1 cellular context compared by ENCODE assay signal in genomic region chr3:50155491-50155878, GRCh38.
TF ChIP-seq lines count a peak whose summit lies in the region.

No MANE protein-coding gene starts in this region.

TF ChIP-seq in endothelial cell of umbilical vein, 7 proteins besides CTCF, POLR2A, EP300 and RAD21:
- TF ChIP-seq MYC (IDR thresholded peaks at IDR 0.05; ENCODE audit: low read depth, low read length): no peak
- TF ChIP-seq GATA2 (IDR thresholded peaks at IDR 0.05; ENCODE audit: insufficient read depth, insufficient read length, low read depth, low read length): no peak
- TF ChIP-seq FOS (IDR thresholded peaks at IDR 0.05; ENCODE audit: borderline replicate concordance, insufficient read depth, low read length): no peak
- TF ChIP-seq POLR2AphosphoS5 (IDR thresholded peaks at IDR 0.05; ENCODE audit: insufficient read depth, low read depth, low read length): no peak
- no peak for TF ChIP-seq MAX (IDR thresholded peaks at IDR 0.05; ENCODE audit: insufficient read depth, insufficient read length)
- TF ChIP-seq JUN (IDR thresholded peaks at IDR 0.05; ENCODE audit: borderline replicate concordance, insufficient read depth, insufficient read length, low read depth): no peak
- TF ChIP-seq EZH2 (IDR thresholded peaks at IDR 0.05; ENCODE audit: borderline replicate concordance, low read depth, low read length, severe bottlenecking): no peak
